9 cellular contexts compared by ENCODE assay signal in genomic region chr15:52529940-52530339, GRCh38. TPM values are rescaled to one million over a fixed set of nuclear protein-coding genes. Genes with fewer than 3 reads are reported as not detected.
DNase-seq lines count a peak whose midpoint lies in the region; FAIRE-seq and TF ChIP-seq lines count a peak whose summit lies in the region.
"Had no signal": no experiment of that assay in that cellular context is flagged by ENCODE, and none has a peak within 500 bp of the region (broad histone marks: within the 10 kb centered on the region; RNA-seq: fewer than 3 reads in every experiment).

No MANE protein-coding gene starts in this region.

- 0 out of 2 replicates have a peak overlapping the region, but pooled peaks have one; percentile 72 for H2BK12ac ChIP-seq in H1 (ENCODE audit: low read depth, low read length)

- TF ChIP-seq CTCF in OCI-LY1 (IDR thresholded peaks at IDR 0.05; ENCODE audit: low read length) = no peak
- no peak for TF ChIP-seq CTCF in H1 (IDR thresholded peaks at IDR 0.05; ENCODE audit: control extremely low read depth in 1 of 3, insufficient read depth in 1 of 3, low read depth in 1 of 3, low read length in 3 of 3)
- no peak for TF ChIP-seq CTCF in osteocyte (IDR thresholded peaks at IDR 0.05)

- H3K4me1 ChIP-seq in CD8-positive, alpha-beta memory T cell (ENCODE audit: insufficient read depth, low read length) = peaks cover 16% of the 10 kb centered on the region
- H3K4me1 ChIP-seq in OCI-LY1 (ENCODE audit: insufficient read depth, low read length, severe bottlenecking) (peaks cover 22% of the 10 kb centered on the region), H1 (replicated peaks in 1 of 4; ENCODE audit: control insufficient read depth in 3 of 4, insufficient read depth in 4 of 4, low read length in 3 of 4) (peaks cover 4 to 11% (median 6%) of the 10 kb centered on the region in 4 experiments; a peak in 6 of 7 replicates)

- H3K23me2 ChIP-seq in H1 (ENCODE audit: low read depth, low read length) = peaks cover 7% of the 10 kb centered on the region; the same call in 1 of the 2 replicates

- peak overlapping the region; percentile 79 to 99 (median 84) for H3K4me3 Mint-ChIP-seq in CD8-positive, alpha-beta memory T cell
- H3K4me3 Mint-ChIP-seq in osteocyte (ENCODE audit: unreplicated experiment) = peak overlapping the region; percentile 65

- H3K4ac ChIP-seq in H1 (replicated peaks; ENCODE audit: insufficient read length, low read depth, low read length) = no peak overlapping the region

- FAIRE-seq in H1 (lab: Jason Lieb, UNC) = no peak

- POLR2A ChIA-PET in CD8-positive, alpha-beta memory T cell (lab: Charles Lee) = interaction anchor here (1.0 kb wide), 1 partner anchor 17 kb away, joined by 5 read pairs; no protein-coding TSS in a partner anchor
- POLR2A ChIA-PET in H1 (lab: Charles Lee; ENCODE audit: partially characterized antibody) = interaction anchor here (1.1 kb wide), 1 partner anchor 15 kb away, joined by 3 read pairs; no protein-coding TSS in a partner anchor

- H2AFZ ChIP-seq in OCI-LY1 (ENCODE audit: low read length) (no peak overlapping the region), H1 (ENCODE audit: low read length) (peak overlapping the region; percentile 84)

- H3K27ac ChIP-seq in CD8-positive, alpha-beta memory T cell (ENCODE audit: low read depth, low read length) = no peak overlapping the region
- H3K27ac ChIP-seq in OCI-LY1 (ENCODE audit: low read depth, low read length, poor library complexity, severe bottlenecking) = no peak overlapping the region
- H3K27ac ChIP-seq in H1 (ENCODE audit: low read depth, low read length) = no peak overlapping the region

- H2BK5ac ChIP-seq in H1 (ENCODE audit: low read depth, low read length) = no peak overlapping the region

- H3K4me2 ChIP-seq in OCI-LY1 (ENCODE audit: low read length) (peak overlapping the region; percentile 77), H1 (ENCODE audit: insufficient read depth in 1 of 2, low read depth in 2 of 2, low read length in 2 of 2) (peak overlapping the region; percentile 83 to 97)

- H3K9me3 ChIP-seq in CD8-positive, alpha-beta memory T cell (ENCODE audit: low read length) = no peaks in the 10 kb centered on the region
- no peaks in the 10 kb centered on the region for H3K9me3 ChIP-seq in OCI-LY1 (ENCODE audit: low read length)
- no peaks in the 10 kb centered on the region for H3K9me3 ChIP-seq in H1 (ENCODE audit: insufficient read depth in 2 of 2, low read depth in 1 of 2, low read length in 1 of 2)

- no peak overlapping the region for H3K56ac ChIP-seq in H1 (replicated peaks; ENCODE audit: insufficient read length, low read depth, low read length)

- no peak overlapping the region for H3K14ac ChIP-seq in H1 (ENCODE audit: insufficient read length)

- H3K27me3 Mint-ChIP-seq in CD8-positive, alpha-beta memory T cell = peaks cover 0 to 2% of the 10 kb centered on the region in 2 donors
- H3K27me3 Mint-ChIP-seq in osteocyte (ENCODE audit: unreplicated experiment) = no peaks in the 10 kb centered on the region

- no peak for DNase-seq in CD8-positive, alpha-beta memory T cell
- DNase-seq in H1 (ENCODE audit: low read depth in 1 of 2, low spot score in 2 of 2) (no peak), osteocyte (ENCODE audit: extremely low spot score, unreplicated experiment) (no peak), NCI-H69 (lab: John Stamatoyannopoulos, UW) (no peak), T1000 (lab: John Stamatoyannopoulos, UW) (no peak), AML-193 (lab: John Stamatoyannopoulos, UW) (no peak)
- DNase-seq in stimulated activated naive CD4-positive, alpha-beta T cell (lab: John Stamatoyannopoulos, UW) = no peak
- DNase-seq: NCI-H1694 had no signal

- H3K36me3 Mint-ChIP-seq in CD8-positive, alpha-beta memory T cell = peaks cover 0 to 3% (median 0%) of the 10 kb centered on the region in 3 donors
- H3K36me3 Mint-ChIP-seq in osteocyte (ENCODE audit: unreplicated experiment) = no peaks in the 10 kb centered on the region

- H3K9me3 Mint-ChIP-seq in CD8-positive, alpha-beta memory T cell = no peaks in the 10 kb centered on the region
- no peaks in the 10 kb centered on the region for H3K9me3 Mint-ChIP-seq in osteocyte (ENCODE audit: unreplicated experiment)

- no peak overlapping the region for H2BK20ac ChIP-seq in H1 (ENCODE audit: low read length)

- no peak for TF ChIP-seq EP300 in H1 (IDR thresholded peaks at IDR 0.05; ENCODE audit: borderline replicate concordance in 1 of 2, low read depth in 2 of 2, low read length in 2 of 2)

- 0 out of 2 replicates have a peak overlapping the region, but pooled peaks have one; percentile 14 for H2AK5ac ChIP-seq in H1 (ENCODE audit: low read depth, low read length)

- CTCF ChIA-PET in CD8-positive, alpha-beta memory T cell (lab: Charles Lee) = interaction anchor here (1.1 kb wide), 1 partner anchor 16 kb away, joined by 3 read pairs; no protein-coding TSS in a partner anchor
- CTCF ChIA-PET in H1 (lab: Charles Lee; ENCODE audit: partially characterized antibody) = no interaction called here

- 40% methylated on average over 11 of the region's 11 CpGs; no CpG with 5 or more reads in 1 of the 2 experiments for WGBS in H1 (ENCODE audit: extremely low coverage in 1 of 2, insufficient coverage in 1 of 2, insufficient read length in 1 of 2, insufficient replicate concordance in 2 of 2, low coverage in 1 of 2, low lambda C conversion rate in 2 of 2, missing lambda C conversion rate in 1 of 2), 2 experiments

- peaks cover 26 to 39% (median 37%) of the 10 kb centered on the region in 3 donors for H3K4me1 Mint-ChIP-seq in CD8-positive, alpha-beta memory T cell
- peaks cover 22% of the 10 kb centered on the region for H3K4me1 Mint-ChIP-seq in osteocyte (ENCODE audit: unreplicated experiment)

- no peak for TF ChIP-seq POLR2A in H1 (IDR thresholded peaks at IDR 0.05; ENCODE audit: control extremely low read depth in 1 of 2, low read depth in 2 of 2, low read length in 2 of 2)

- H3K9ac ChIP-seq in OCI-LY1 (ENCODE audit: low read length) = no peak overlapping the region; the same call in 1 of the 2 replicates
- peak overlapping the region in 1 of 4 experiments; percentile 6; a peak in 1 of 7 replicates for H3K9ac ChIP-seq in H1 (replicated peaks in 1 of 4; ENCODE audit: extremely low read depth in 1 of 4, low read depth in 3 of 4, low read length in 3 of 4)

- peak overlapping the region; percentile 78 to 97 (median 93) for H3K27ac Mint-ChIP-seq in CD8-positive, alpha-beta memory T cell
- peak overlapping the region; percentile 62 for H3K27ac Mint-ChIP-seq in osteocyte (ENCODE audit: unreplicated experiment)

- TF ChIP-seq RAD21 in H1 (IDR thresholded peaks at IDR 0.05 in 1 of 2, conservative IDR thresholded peaks at IDR 0.05 in 1 of 2; ENCODE audit: low read depth in 2 of 2, low read length in 2 of 2) = no peak

- H4K5ac ChIP-seq in H1 (ENCODE audit: insufficient read length, low read depth, low read length) = no peak overlapping the region

- H4K20me1 ChIP-seq in OCI-LY1 (ENCODE audit: insufficient read depth, low read length) = no peaks in the 10 kb centered on the region
- H4K20me1 ChIP-seq in H1 (replicated peaks in 1 of 2; ENCODE audit: control insufficient read depth in 1 of 2, insufficient read depth in 2 of 2, low read length in 2 of 2) = peaks cover 0 to 2% of the 10 kb centered on the region in 2 experiments

- H3K79me2 ChIP-seq in OCI-LY1 (ENCODE audit: insufficient read depth, low read length) = peaks cover 22% of the 10 kb centered on the region; the same call in 1 of the 2 replicates
- peaks cover 0 to 23% of the 10 kb centered on the region in 2 experiments; a peak in 2 of 4 replicates for H3K79me2 ChIP-seq in H1 (ENCODE audit: control insufficient read depth in 1 of 2, insufficient read depth in 2 of 2, low read length in 2 of 2)

- H2BK15ac ChIP-seq in H1 (ENCODE audit: low read length) = no peak overlapping the region

- no peaks in the 10 kb centered on the region for H3K36me3 ChIP-seq in CD8-positive, alpha-beta memory T cell (ENCODE audit: insufficient read depth, low read length)
- H3K36me3 ChIP-seq in OCI-LY1 (ENCODE audit: insufficient read depth, low read length) = no peaks in the 10 kb centered on the region
- no peaks in the 10 kb centered on the region for H3K36me3 ChIP-seq in H1 (ENCODE audit: control insufficient read depth in 2 of 4, insufficient read depth in 4 of 4, low read length in 3 of 4)

- no peaks in the 10 kb centered on the region for H3K79me1 ChIP-seq in H1 (ENCODE audit: low read depth, low read length)

- H3K9me2 ChIP-seq in OCI-LY1 (ENCODE audit: low read depth, low read length) = no peaks in the 10 kb centered on the region

- peak overlapping the region; percentile 83 for H3K4me3 ChIP-seq in CD8-positive, alpha-beta memory T cell (ENCODE audit: low read length)
- H3K4me3 ChIP-seq in OCI-LY1 (ENCODE audit: low read depth, low read length, poor library complexity, severe bottlenecking) = peak overlapping the region; percentile 92
- peak overlapping the region; percentile 57 to 78 (median 66); a peak in 7 of 8 replicates for H3K4me3 ChIP-seq in H1 (ENCODE audit: extremely low read depth in 1 of 4, insufficient read depth in 2 of 4, low read depth in 3 of 4, low read length in 4 of 4)

- no peak overlapping the region for H2BK120ac ChIP-seq in H1 (replicated peaks; ENCODE audit: low read depth, low read length)

- H3K18ac ChIP-seq in H1 (ENCODE audit: extremely low read depth, low read length) = 0 out of 2 replicates have a peak overlapping the region, but pooled peaks have one; percentile 13

- no peak overlapping the region for H3K23ac ChIP-seq in H1 (ENCODE audit: insufficient read length)

- H4K91ac ChIP-seq in H1 (replicated peaks; ENCODE audit: insufficient read length, low read length) = no peak overlapping the region

- no peaks in the 10 kb centered on the region for H3F3A ChIP-seq in OCI-LY1 (ENCODE audit: insufficient read depth, low read length)

- H3K27me3 ChIP-seq in CD8-positive, alpha-beta memory T cell (ENCODE audit: insufficient read depth, low read length, poor library complexity, severe bottlenecking) = no peaks in the 10 kb centered on the region
- H3K27me3 ChIP-seq in OCI-LY1 (ENCODE audit: insufficient read depth, low read length) (no peaks in the 10 kb centered on the region), H1 (replicated peaks in 1 of 4; ENCODE audit: control insufficient read depth in 3 of 4, extremely low read depth in 1 of 4, insufficient read depth in 3 of 4, low read length in 3 of 4) (peaks cover 6 to 29% (median 20%) of the 10 kb centered on the region in 4 experiments)

- no peak overlapping the region for H4K8ac ChIP-seq in H1 (ENCODE audit: extremely low read depth, insufficient read depth, low read length)

RNA-seq across cellular contexts. Expression of gene MYO5A, which starts 1.3 kb away (rescaled TPM):
- 10 to 100 TPM; 31.0 to 37.3 TPM for total RNA-seq in CD8-positive, alpha-beta memory T cell
- polyA plus RNA-seq in CD8-positive, alpha-beta memory T cell = 15.8 TPM
- 24.7 and 27.9 TPM in 2 replicates for total RNA-seq in H1 (2021; fragmentation: NEBNext Ultra II Directional; extraction: Animal tissue kit (Norgen Biotek cat#: 25700))
- polyA plus RNA-seq in H1 (2011; rRNA removed) = 8.9 and 11.4 TPM in 2 replicates
- 13.9 TPM for polyA plus RNA-seq in H1 (2011; cell fraction: cytosol; rRNA removed)
- polyA plus RNA-seq in H1 (2011; cell fraction: nucleus; rRNA removed) = 31.2 TPM
- polyA plus RNA-seq in H1 (2012, experiment 1 of 2) = 11.3 to 15.5 TPM (median 12.0 TPM) in 4 replicates
- polyA plus RNA-seq in H1 (2012, experiment 2 of 2) = 0.39 TPM
- polyA plus RNA-seq in H1 (2013, experiment 1 of 2) = 18.5 TPM
- polyA plus RNA-seq in H1 (2013, experiment 2 of 2) = 17.2 TPM
- 54.8 and 93.0 TPM in 2 replicates for polyA minus RNA-seq in H1 (2011; rRNA and poly(A)+ RNA removed)
- 16.1 TPM for polyA minus RNA-seq in H1 (2011; cell fraction: cytosol; rRNA and poly(A)+ RNA removed)
- polyA minus RNA-seq in H1 (2011; cell fraction: nucleus; rRNA and poly(A)+ RNA removed) = 47.4 TPM
- 41.1 and 45.4 TPM in 2 replicates for total RNA-seq in osteocyte

RNA-seq across cellular contexts. Expression of gene ARPP19, which starts 38.9 kb away (rescaled TPM):
- 100 to 1,000 TPM; 226 to 270 TPM for total RNA-seq in CD8-positive, alpha-beta memory T cell
- polyA plus RNA-seq in CD8-positive, alpha-beta memory T cell = 55.3 TPM
- total RNA-seq in H1 (2021; fragmentation: NEBNext Ultra II Directional; extraction: Animal tissue kit (Norgen Biotek cat#: 25700)) = 247 and 274 TPM in 2 replicates
- polyA plus RNA-seq in H1 (2011; rRNA removed) = 44.3 and 81.9 TPM in 2 replicates
- polyA plus RNA-seq in H1 (2011; cell fraction: cytosol; rRNA removed) = 75.5 TPM
- 17.7 TPM for polyA plus RNA-seq in H1 (2011; cell fraction: nucleus; rRNA removed)
- polyA plus RNA-seq in H1 (2012, experiment 1 of 2) = 70.4 to 152 TPM (median 88.4 TPM) in 4 replicates
- polyA plus RNA-seq in H1 (2012, experiment 2 of 2) = 15.3 TPM
- 84.5 TPM for polyA plus RNA-seq in H1 (2013, experiment 1 of 2)
- 86.6 TPM for polyA plus RNA-seq in H1 (2013, experiment 2 of 2)
- polyA minus RNA-seq in H1 (2011; rRNA and poly(A)+ RNA removed) = 120 and 141 TPM in 2 replicates
- polyA minus RNA-seq in H1 (2011; cell fraction: cytosol; rRNA and poly(A)+ RNA removed) = 67.2 TPM
- polyA minus RNA-seq in H1 (2011; cell fraction: nucleus; rRNA and poly(A)+ RNA removed) = 69.1 TPM
- total RNA-seq in osteocyte = 165 and 169 TPM in 2 replicates
